In the genomic region with DNA sequence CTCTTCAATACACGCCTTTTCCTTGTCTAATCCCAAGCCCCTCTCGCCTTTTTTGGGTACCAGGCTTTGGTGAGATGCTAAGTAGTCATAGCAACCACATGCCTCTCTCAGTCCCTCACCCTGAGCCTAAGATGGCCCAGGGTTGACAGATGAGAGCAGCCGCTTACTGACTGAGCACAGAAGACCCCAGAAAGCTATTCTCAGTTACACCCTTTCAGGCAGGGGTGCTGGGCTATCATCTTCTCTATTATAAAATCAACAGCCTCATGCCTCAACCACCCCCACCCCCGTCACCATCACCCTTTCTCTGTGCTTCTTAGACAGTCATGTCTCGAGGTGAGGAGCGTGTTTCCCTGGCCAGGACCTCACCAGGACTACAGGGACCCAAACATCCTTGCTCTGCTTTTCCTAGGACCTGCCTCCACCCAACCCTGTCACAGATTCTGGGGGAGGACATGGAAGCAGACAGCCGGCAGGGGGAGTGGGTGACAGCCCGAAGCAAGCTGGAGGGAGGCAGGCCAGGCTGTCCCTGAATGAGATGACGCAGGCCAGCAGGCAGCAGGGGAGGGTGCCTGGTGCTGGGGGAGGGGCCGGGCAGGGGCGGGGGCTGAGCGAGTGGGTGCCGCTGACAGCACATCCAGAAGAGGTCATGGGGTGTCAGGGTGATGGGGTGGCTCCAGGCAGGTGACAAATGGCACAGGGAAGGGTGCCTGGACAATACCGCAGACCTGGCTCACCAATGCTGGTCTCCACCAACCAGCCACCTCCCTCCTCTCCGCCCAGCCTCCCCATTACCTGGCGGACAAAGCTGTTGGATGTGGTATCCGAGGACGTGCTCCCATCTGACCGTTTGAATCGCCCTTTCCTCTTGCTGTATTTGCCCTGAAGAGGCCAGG, we compare ENCODE assay signal across 8 cellular contexts. TPM values are rescaled to one million over a fixed set of nuclear protein-coding genes. Genes with fewer than 3 reads are reported as not detected.
DNase-seq lines count a peak whose midpoint lies in the region; ATAC-seq and TF ChIP-seq lines count a peak whose summit lies in the region.

No MANE protein-coding gene starts in this region.

- peak; percentile 65 for TF ChIP-seq CTCF in BJ (IDR thresholded peaks at IDR 0.05; ENCODE audit: insufficient read depth, low read depth, low read length)
- peak; percentile 67 for TF ChIP-seq CTCF in endodermal cell (conservative IDR thresholded peaks at IDR 0.05)

- no peak overlapping the region for H3K9ac ChIP-seq in endodermal cell (ENCODE audit: extremely low read depth, low read length, poor library complexity, severe bottlenecking)

- H3K4me1 ChIP-seq in endodermal cell (ENCODE audit: control insufficient read depth, insufficient read depth, low read length), result no peaks in the 10 kb centered on the region

- peaks cover 20% of the 10 kb centered on the region for H3K36me3 ChIP-seq in BJ (ENCODE audit: control insufficient read depth, insufficient read depth, low read length)
- H3K36me3 ChIP-seq in endodermal cell (ENCODE audit: control insufficient read depth, insufficient read depth, low read length), result peaks cover 14% of the 10 kb centered on the region

- peak overlapping the region; percentile 98 for H3K4me3 Mint-ChIP-seq in endodermal cell

- H3K9me3 Mint-ChIP-seq in endodermal cell, result no peaks in the 10 kb centered on the region

- H3K27me3 Mint-ChIP-seq in endodermal cell (ENCODE audit: insufficient read depth), result no peaks in the 10 kb centered on the region

- H3K4me3 ChIP-seq in BJ (ENCODE audit: low read depth, low read length) (no peak overlapping the region), endodermal cell (ENCODE audit: low read length) (peak overlapping the region; percentile 72)

- ATAC-seq in GM18873 (IDR thresholded peaks at IDR 0.05; ENCODE audit: low FRiP score, unreplicated experiment) (no peak), GM18511 (IDR thresholded peaks at IDR 0.05; ENCODE audit: unreplicated experiment) (no peak)

- POLR2A ChIA-PET in BJ (lab: Charles Lee), result no interaction called here

- H3K36me3 Mint-ChIP-seq in endodermal cell (ENCODE audit: low read depth), result peaks cover 21% of the 10 kb centered on the region

- H3K9me3 ChIP-seq in endodermal cell (ENCODE audit: control insufficient read depth, low read length), result no peaks in the 10 kb centered on the region

- WGBS in endodermal cell (ENCODE audit: insufficient coverage in 1 of 2, insufficient read length in 1 of 2), 2 experiments, result 46% methylated on average over 7 to 20 of the region's 20 CpGs

- H3K27me3 ChIP-seq in BJ (ENCODE audit: control insufficient read depth, insufficient read depth, low read length), result no peaks in the 10 kb centered on the region
- H3K27me3 ChIP-seq in endodermal cell (ENCODE audit: control insufficient read depth, insufficient read depth, low read length, poor library complexity, severe bottlenecking), result no peaks in the 10 kb centered on the region

- CTCF ChIA-PET in BJ (lab: Yijun Ruan, JAX), result interaction anchor here (0.7 to 4.7 kb wide), 9 partner anchors 8 to 209 kb away, joined by 3 to 26 read pairs (median 5); no protein-coding TSS in a partner anchor

- H3K27ac ChIP-seq in endodermal cell (ENCODE audit: low read depth, low read length), result no peak overlapping the region

- no peak for DNase-seq in BJ (ENCODE audit: low read depth)
- DNase-seq in NCI-H1694 (lab: John Stamatoyannopoulos, UW), result peak; percentile 73
- peak; percentile 96 for DNase-seq in endodermal cell
- DNase-seq in midbrain (lab: John Stamatoyannopoulos, UW), result peak; percentile 52
- DNase-seq in KG1 (lab: John Stamatoyannopoulos, UW), result no peak
- DNase-seq in stimulated activated CD4-positive, alpha-beta T cell treated with anti-CD3 and anti-CD28 coated beads, Interleukin-12 subunit alpha, Interleukin-12 subunit beta, amount 100 ng/mL, for 4 hours, result no peak

- peaks cover 24% of the 10 kb centered on the region for H3K4me1 Mint-ChIP-seq in endodermal cell

- H3K27ac Mint-ChIP-seq in endodermal cell, result peak overlapping the region; percentile 14

RNA-seq across cellular contexts. Expression of gene CACNB1, which starts 3.1 kb away (rescaled TPM):
- polyA plus RNA-seq in BJ (2011; rRNA removed), result 6.6 and 8.5 TPM in 2 replicates
- 6.7 and 14.2 TPM in 2 replicates for polyA minus RNA-seq in BJ (2011; rRNA and poly(A)+ RNA removed)
- 10 to 100 TPM; 12.2 to 13.2 TPM for total RNA-seq in endodermal cell
- 15.9 TPM for polyA plus RNA-seq in endodermal cell (2013, experiment 1 of 2)
- 12.4 TPM for polyA plus RNA-seq in endodermal cell (2013, experiment 2 of 2)

RNA-seq across cellular contexts. Expression of gene RPL19, which starts 5.7 kb away (rescaled TPM):
- 1,903 and 2,002 TPM in 2 replicates for polyA plus RNA-seq in BJ (2011; rRNA removed)
- 352 and 471 TPM in 2 replicates for polyA minus RNA-seq in BJ (2011; rRNA and poly(A)+ RNA removed)
- total RNA-seq in endodermal cell, result 1,000 to 10,000 TPM; 1,782 to 1,829 TPM
- 2,533 TPM for polyA plus RNA-seq in endodermal cell (2013, experiment 1 of 2)
- 2,401 TPM for polyA plus RNA-seq in endodermal cell (2013, experiment 2 of 2)

RNA-seq across cellular contexts. Expression of gene ARL5C, which starts 28.4 kb away (rescaled TPM):
- not detected in 2 replicates for polyA plus RNA-seq in BJ (2011; rRNA removed)
- polyA minus RNA-seq in BJ (2011; rRNA and poly(A)+ RNA removed), result 0.05 and 0.10 TPM in 2 replicates
- not detected for total RNA-seq in endodermal cell
- polyA plus RNA-seq in endodermal cell (2013, experiment 1 of 2), result not detected
- not detected for polyA plus RNA-seq in endodermal cell (2013, experiment 2 of 2)

RNA-seq across cellular contexts. Expression of gene STAC2, which starts 31.4 kb away (rescaled TPM):
- not detected in 2 replicates for polyA plus RNA-seq in BJ (2011; rRNA removed)
- polyA minus RNA-seq in BJ (2011; rRNA and poly(A)+ RNA removed), result not detected in 2 replicates
- under 1 TPM; 0.35 to 0.46 TPM for total RNA-seq in endodermal cell
- 1.3 TPM for polyA plus RNA-seq in endodermal cell (2013, experiment 1 of 2)
- polyA plus RNA-seq in endodermal cell (2013, experiment 2 of 2), result 1.2 TPM

RNA-seq across cellular contexts. Expression of gene PLXDC1, which starts 42.9 kb away (rescaled TPM):
- 1.8 and 5.0 TPM in 2 replicates for polyA plus RNA-seq in BJ (2011; rRNA removed)
- 0.90 and 1.7 TPM in 2 replicates for polyA minus RNA-seq in BJ (2011; rRNA and poly(A)+ RNA removed)
- 1 to 10 TPM; 9.0 TPM for total RNA-seq in endodermal cell
- 2.3 TPM for polyA plus RNA-seq in endodermal cell (2013, experiment 1 of 2)
- polyA plus RNA-seq in endodermal cell (2013, experiment 2 of 2), result 1.4 TPM

Comparison
In these comparisons a context has a peak if more than half of its experiments do, and no peak if none do; other contexts are left out.
1. DNase-seq: peak in NCI-H1694 (single experiment), endodermal cell (single experiment) and midbrain (single experiment); none in BJ (single experiment), KG1 (single experiment) and stimulated activated CD4-positive, alpha-beta T cell treated with anti-CD3 and anti-CD28 coated beads, Interleukin-12 subunit alpha, Interleukin-12 subunit beta, amount 100 ng/mL, for 4 hours (single experiment).